12 cellular contexts compared by ENCODE assay signal in genomic region chr2:150403457-150403856, GRCh38.
DNase-seq lines count a peak whose midpoint lies in the region; ATAC-seq, FAIRE-seq and TF ChIP-seq lines count a peak whose summit lies in the region.
"Had no signal": no experiment of that assay in that cellular context is flagged by ENCODE, and none has a peak within 500 bp of the region (broad histone marks: within the 10 kb centered on the region; RNA-seq: fewer than 3 reads in every experiment).

No MANE protein-coding gene starts in this region.

- DNase-seq in Calu3: no peak
- peak; percentile 9 for DNase-seq in GM19239 (ENCODE audit: insufficient read length, low spot score)
- peak; percentile 11 for DNase-seq in dermis blood vessel endothelial cell
- no peak for DNase-seq in Karpas-422
- DNase-seq in SK-N-DZ (ENCODE audit: low spot score): no peak
- no peak for DNase-seq in AG20443 (ENCODE audit: low spot score)
- DNase-seq: activated effector memory CD4-positive, alpha-beta T cell treated with anti-CD3 and anti-CD28 coated beads, Interleukin-2, amount 50 U/mL, for 16 hours; COR-L47; NCI-H1436; uterus had no signal

- H3K4me3 ChIP-seq in Karpas-422 (ENCODE audit: low read length): no peak overlapping the region
- H3K4me3 ChIP-seq: uterus had no signal

- H3K9me2 ChIP-seq in Karpas-422 (replicated peaks; ENCODE audit: insufficient read depth, low read length): 0 out of 2 replicates have a peak, but pooled peaks cover 5% of the 10 kb centered on the region

- H3K4me2 ChIP-seq in Karpas-422 (ENCODE audit: low read depth, low read length, poor library complexity, severe bottlenecking): no peak overlapping the region

- H3K36me3 Mint-ChIP-seq in Calu3 (ENCODE audit: insufficient read depth, unreplicated experiment): no peaks in the 10 kb centered on the region
- no peaks in the 10 kb centered on the region for H3K36me3 Mint-ChIP-seq in stimulated activated memory B cell treated with anti-CD40 and anti-IgM and Interleukin-4, amounts not matched to agents 10 μg/mL and 1 μg/mL and 100 μg/mL, for 72 hours

- TF ChIP-seq CTCF in Calu3 (IDR thresholded peaks at IDR 0.05; ENCODE audit: unreplicated experiment): no peak

- no peak overlapping the region for H3K27ac ChIP-seq in Karpas-422 (ENCODE audit: low read length)
- H3K27ac ChIP-seq: uterus had no signal

- H3K27me3 Mint-ChIP-seq in Calu3 (ENCODE audit: unreplicated experiment): no peaks in the 10 kb centered on the region
- no peaks in the 10 kb centered on the region for H3K27me3 Mint-ChIP-seq in stimulated activated memory B cell treated with anti-CD40 and anti-IgM and Interleukin-4, amounts not matched to agents 10 μg/mL and 1 μg/mL and 100 μg/mL, for 72 hours

- no peaks in the 10 kb centered on the region for H3K36me3 ChIP-seq in Karpas-422 (ENCODE audit: insufficient read depth, low read length)
- H3K36me3 ChIP-seq: uterus had no signal

- BruUV-seq in Calu3 (replicated peaks; lab: Mats Ljungman, UMichigan): no TSS peak

- H3K79me2 ChIP-seq in Karpas-422 (ENCODE audit: low read length): no peaks in the 10 kb centered on the region

- CTCF ChIA-PET in Calu3 (lab: Charles Lee): no interaction called here

- no peaks in the 10 kb centered on the region for H4K20me1 ChIP-seq in Karpas-422 (ENCODE audit: insufficient read depth, low read depth, low read length)

- H3K9me3 Mint-ChIP-seq in Calu3 (ENCODE audit: low read depth, unreplicated experiment): peaks cover 3% of the 10 kb centered on the region
- H3K9me3 Mint-ChIP-seq in stimulated activated memory B cell treated with anti-CD40 and anti-IgM and Interleukin-4, amounts not matched to agents 10 μg/mL and 1 μg/mL and 100 μg/mL, for 72 hours: no peaks in the 10 kb centered on the region

- H3K4me1 Mint-ChIP-seq in Calu3 (ENCODE audit: low read depth, unreplicated experiment): peaks cover 25% of the 10 kb centered on the region
- H3K4me1 Mint-ChIP-seq in stimulated activated memory B cell treated with anti-CD40 and anti-IgM and Interleukin-4, amounts not matched to agents 10 μg/mL and 1 μg/mL and 100 μg/mL, for 72 hours: no peaks in the 10 kb centered on the region

- H3K9ac ChIP-seq in Karpas-422 (ENCODE audit: low read length): no peak overlapping the region

- peak overlapping the region; percentile 60 for H3K4me3 Mint-ChIP-seq in Calu3 (ENCODE audit: low read depth, unreplicated experiment)
- H3K4me3 Mint-ChIP-seq in stimulated activated memory B cell treated with anti-CD40 and anti-IgM and Interleukin-4, amounts not matched to agents 10 μg/mL and 1 μg/mL and 100 μg/mL, for 72 hours: no peak overlapping the region

- peak; percentile 57 for ATAC-seq in HG03045 (IDR thresholded peaks at IDR 0.05; ENCODE audit: unreplicated experiment)
- ATAC-seq in stimulated activated memory B cell treated with anti-CD40 and anti-IgM and Interleukin-4, amounts not matched to agents 10 μg/mL and 1 μg/mL and 100 μg/mL, for 72 hours: no peak

- peak; percentile 58 for FAIRE-seq in GM19239 (lab: Jason Lieb, UNC)

- peak overlapping the region; percentile 52 for H3K27ac Mint-ChIP-seq in Calu3 (ENCODE audit: unreplicated experiment)
- H3K27ac Mint-ChIP-seq in stimulated activated memory B cell treated with anti-CD40 and anti-IgM and Interleukin-4, amounts not matched to agents 10 μg/mL and 1 μg/mL and 100 μg/mL, for 72 hours: no peak overlapping the region

- H3K27me3 ChIP-seq in Karpas-422 (ENCODE audit: low read length): no peaks in the 10 kb centered on the region
- H3K27me3 ChIP-seq: uterus had no signal

- intact Hi-C loops in Calu3 (cut with micrococcal nuclease; ENCODE audit: unreplicated experiment): no loop called here

- no peaks in the 10 kb centered on the region for H3K4me1 ChIP-seq in Karpas-422 (ENCODE audit: low read length)
- H3K4me1 ChIP-seq: uterus had no signal

- peaks cover 6% of the 10 kb centered on the region; the same call in 1 of the 2 replicates for H3K9me3 ChIP-seq in Karpas-422 (ENCODE audit: low read length)
- H3K9me3 ChIP-seq: uterus had no signal

- no peak overlapping the region for H2AFZ ChIP-seq in Karpas-422 (ENCODE audit: low read length)

Comparison
In these comparisons a context has a peak if more than half of its experiments do, and no peak if none do; other contexts are left out.
1. DNase-seq: peak in GM19239 (single experiment) and dermis blood vessel endothelial cell (single experiment); none in Calu3 (single experiment), Karpas-422 (single experiment), SK-N-DZ (single experiment) and AG20443 (single experiment).